ENCODE assay signal across 8 cellular contexts in the genomic region with DNA sequence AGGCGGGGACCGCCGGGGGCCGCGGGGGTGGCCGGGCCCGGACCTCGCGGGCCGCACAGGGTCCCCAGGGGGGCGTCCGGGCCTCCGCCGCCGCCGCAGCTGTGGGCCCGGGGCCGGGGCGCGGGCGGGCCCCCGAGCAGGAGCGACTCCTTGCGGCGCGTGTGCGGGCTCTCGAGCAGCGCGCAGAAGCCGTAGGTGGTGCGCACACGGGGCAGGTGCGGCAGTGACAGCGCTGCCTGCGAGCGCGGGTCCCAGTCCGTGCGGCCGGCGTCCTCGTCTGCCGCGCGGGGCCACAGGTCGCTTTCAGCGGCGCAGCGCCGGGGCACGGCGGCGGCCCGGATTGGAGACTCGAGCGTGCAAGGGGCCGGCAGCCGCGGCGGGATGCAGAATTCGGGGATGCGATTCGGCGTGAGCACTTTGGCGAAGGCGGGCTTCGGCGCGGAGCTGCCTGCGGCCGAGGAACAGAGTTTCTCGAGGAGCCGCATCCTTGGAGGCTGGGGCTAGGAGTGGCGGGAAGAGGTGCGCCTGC. TPM values are rescaled to one million over a fixed set of nuclear protein-coding genes. Genes with fewer than 3 reads are reported as not detected.
DNase-seq lines count a peak whose midpoint lies in the region; ATAC-seq and TF ChIP-seq lines count a peak whose summit lies in the region.

No MANE protein-coding gene starts in this region.

- ATAC-seq in CD4-positive, alpha-beta T cell (ENCODE audit: poor library complexity): peak; percentile 41
- no peak for ATAC-seq in HG03095 (IDR thresholded peaks at IDR 0.05; ENCODE audit: unreplicated experiment)

- POLR2A ChIA-PET in CD4-positive, alpha-beta T cell (lab: Charles Lee): no interaction called here

- no peak overlapping the region for H3K9ac ChIP-seq in endodermal cell (ENCODE audit: extremely low read depth, low read length, poor library complexity, severe bottlenecking)

- 0 to 1% methylated on average over 25 to 76 of the region's 76 CpGs for WGBS in endodermal cell (ENCODE audit: insufficient coverage in 1 of 2, insufficient read length in 1 of 2), 2 experiments

- no peak for TF ChIP-seq CTCF in CD4-positive, alpha-beta T cell (IDR thresholded peaks at IDR 0.05)
- TF ChIP-seq CTCF in endodermal cell (conservative IDR thresholded peaks at IDR 0.05) (no peak), nephron (IDR thresholded peaks at IDR 0.05; ENCODE audit: unreplicated experiment in 3 of 3) (no peak)

- intact Hi-C loops in CD4-positive, alpha-beta T cell (cut with DNase I, micrococcal nuclease): loop anchor here in 1 of 2 experiments (5.0 kb wide), 1 partner anchor 92 kb away; no protein-coding TSS in a partner anchor

- no peak overlapping the region for H3K27ac ChIP-seq in CD4-positive, alpha-beta T cell (ENCODE audit: low read depth, low read length)
- no peak overlapping the region for H3K27ac ChIP-seq in endodermal cell (ENCODE audit: low read depth, low read length)

- H3K9me3 ChIP-seq in CD4-positive, alpha-beta T cell (ENCODE audit: control insufficient read depth, low read length): no peaks in the 10 kb centered on the region
- no peaks in the 10 kb centered on the region for H3K9me3 ChIP-seq in endodermal cell (ENCODE audit: control insufficient read depth, low read length)

- no peak for DNase-seq in CD4-positive, alpha-beta T cell
- DNase-seq in NCI-H2227 treated with DMSO at 0.1 percent for 48 hours (lab: John Stamatoyannopoulos, UW) (peak; percentile 18), endodermal cell (peak; percentile 84), NCI-H1048 (lab: John Stamatoyannopoulos, UW) (no peak), Ammon's horn (ENCODE audit: low spot score) (no peak), NCI-H1092 (lab: John Stamatoyannopoulos, UW) (no peak)

- H3K36me3 Mint-ChIP-seq in CD4-positive, alpha-beta T cell (ENCODE audit: low read depth): no peaks in the 10 kb centered on the region
- no peaks in the 10 kb centered on the region for H3K36me3 Mint-ChIP-seq in endodermal cell (ENCODE audit: low read depth)
- H3K36me3 Mint-ChIP-seq in nephron (ENCODE audit: low read depth): no peaks in the 10 kb centered on the region

- H3K4me1 Mint-ChIP-seq in CD4-positive, alpha-beta T cell (ENCODE audit: low read depth): peaks cover 18% of the 10 kb centered on the region
- peaks cover 2% of the 10 kb centered on the region for H3K4me1 Mint-ChIP-seq in endodermal cell
- H3K4me1 Mint-ChIP-seq in nephron: peaks cover 8% of the 10 kb centered on the region

- peaks cover 67% of the 10 kb centered on the region for H3K27me3 ChIP-seq in CD4-positive, alpha-beta T cell (ENCODE audit: control insufficient read depth, insufficient read depth, low read length)
- peaks cover 75% of the 10 kb centered on the region for H3K27me3 ChIP-seq in endodermal cell (ENCODE audit: control insufficient read depth, insufficient read depth, low read length, poor library complexity, severe bottlenecking)

- peak overlapping the region; percentile 88 for H3K4me3 Mint-ChIP-seq in CD4-positive, alpha-beta T cell
- H3K4me3 Mint-ChIP-seq in endodermal cell (peak overlapping the region; percentile 58), nephron (peak overlapping the region; percentile 86 to 91 (median 88))

- peaks cover 87% of the 10 kb centered on the region for H3K27me3 Mint-ChIP-seq in CD4-positive, alpha-beta T cell
- H3K27me3 Mint-ChIP-seq in endodermal cell (ENCODE audit: insufficient read depth) (peaks cover 73% of the 10 kb centered on the region), nephron (ENCODE audit: low read depth) (peaks cover 72% of the 10 kb centered on the region)

- no peaks in the 10 kb centered on the region for H3K9me3 Mint-ChIP-seq in CD4-positive, alpha-beta T cell
- peaks cover 2% of the 10 kb centered on the region for H3K9me3 Mint-ChIP-seq in endodermal cell
- peaks cover 3% of the 10 kb centered on the region for H3K9me3 Mint-ChIP-seq in nephron

- H3K36me3 ChIP-seq in endodermal cell (ENCODE audit: control insufficient read depth, insufficient read depth, low read length): no peaks in the 10 kb centered on the region

- H3K4me1 ChIP-seq in endodermal cell (ENCODE audit: control insufficient read depth, insufficient read depth, low read length): no peaks in the 10 kb centered on the region

- peak overlapping the region; percentile 67 for H3K4me3 ChIP-seq in endodermal cell (ENCODE audit: low read length)

- CTCF ChIA-PET in CD4-positive, alpha-beta T cell (lab: Charles Lee): interaction anchor here (0.7 kb wide), 1 partner anchor 13 kb away, joined by 3 read pairs; no protein-coding TSS in a partner anchor

- no peak overlapping the region for H3K27ac Mint-ChIP-seq in CD4-positive, alpha-beta T cell
- H3K27ac Mint-ChIP-seq in endodermal cell (no peak overlapping the region), nephron (no peak overlapping the region)

RNA-seq across cellular contexts. Expression of gene C2CD4B, which starts 0.5 kb away (rescaled TPM):
- under 1 TPM; 0.16 to 0.20 TPM for total RNA-seq in CD4-positive, alpha-beta T cell
- total RNA-seq in endodermal cell: under 1 TPM; 0.22 to 0.66 TPM
- polyA plus RNA-seq in endodermal cell (2013, experiment 1 of 2): 0.18 TPM
- 0.29 TPM for polyA plus RNA-seq in endodermal cell (2013, experiment 2 of 2)

Comparison
In these comparisons a context has a peak if more than half of its experiments do, and no peak if none do; other contexts are left out.
1. DNase-seq: peak in NCI-H2227 treated with DMSO at 0.1 percent for 48 hours (single experiment) and endodermal cell (single experiment); none in CD4-positive, alpha-beta T cell (0 of 10), NCI-H1048 (single experiment), Ammon's horn (single experiment) and NCI-H1092 (single experiment).
2. Peak in every context shown above with its lines, with median percentiles within 50 percentile points of each other: H3K4me3 Mint-ChIP-seq.